Comparison of ENCODE assay signal across 20 cellular contexts in the genomic region with DNA sequence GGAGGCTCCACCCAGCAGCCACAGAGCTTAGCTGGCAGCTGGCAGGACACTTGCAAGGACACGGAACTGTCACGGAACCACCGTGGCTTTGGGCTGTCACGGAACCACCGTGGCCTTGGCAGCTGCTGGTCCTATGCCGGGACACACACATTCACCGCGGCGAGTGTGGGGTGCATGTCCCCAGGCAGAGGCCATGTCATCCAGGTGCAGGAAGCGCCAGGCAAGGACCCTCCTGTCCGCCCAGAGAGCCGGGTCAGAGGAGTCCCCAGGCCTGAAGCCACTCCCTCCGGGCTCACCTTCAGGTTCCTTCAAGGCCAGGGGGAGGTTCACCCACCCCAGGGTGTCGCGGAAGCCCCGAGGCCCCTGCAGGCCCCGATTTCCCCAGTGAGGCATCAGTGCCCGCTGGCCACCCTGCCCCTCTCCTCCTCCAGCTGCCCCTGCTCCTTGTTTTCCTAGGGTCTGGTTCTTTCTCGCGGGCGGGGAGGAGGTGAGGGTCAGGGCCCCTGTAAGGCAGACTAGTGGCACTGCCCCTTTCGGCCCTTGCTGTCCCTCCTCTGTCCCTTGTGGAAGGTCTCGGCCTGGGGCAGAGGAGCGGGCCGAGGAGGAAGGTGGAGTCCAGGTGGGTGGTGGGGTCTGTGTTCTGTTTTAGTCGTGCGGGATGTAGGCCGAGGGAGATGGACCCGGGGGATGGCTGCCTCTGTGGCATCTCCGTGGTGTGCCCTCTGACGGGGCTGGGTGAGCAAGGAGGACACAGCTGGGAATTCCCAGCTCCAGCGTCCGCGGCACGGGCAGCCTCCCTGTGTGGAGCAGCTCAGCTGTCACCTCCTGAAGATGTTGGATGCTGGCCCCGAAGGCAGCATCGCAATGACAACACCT.
"Had no signal": no experiment of that assay in that cellular context is flagged by ENCODE, and none has a peak within 500 bp of the region (broad histone marks: within the 10 kb centered on the region; RNA-seq: fewer than 3 reads in every experiment).

No MANE protein-coding gene starts in this region.

- H3K4me1 ChIP-seq: pancreas had no signal

- DNase-seq: activated CD4-positive, alpha-beta T cell treated with anti-CD3 and anti-CD28 coated beads, Interleukin-2, amount 50 U/mL, for 4 hours; activated CD4-positive, CD25-positive, alpha-beta regulatory T cell treated with anti-CD3 and anti-CD28 coated beads, Interleukin-2, amount 50 U/mL, for 72 hours; activated T-cell treated with anti-CD3 and anti-CD28 coated beads for 4 hours; amygdala; body of pancreas; immature natural killer cell; kidney glomerular epithelial cell; left ventricle myocardium superior; SK-N-SH; stimulated activated CD4-positive, alpha-beta T cell treated with anti-CD3 and anti-CD28 coated beads, Interleukin-4, amount 100 ng/mL, for 24 hours; stimulated activated naive CD4-positive, alpha-beta T cell; substantia nigra; T-cell; T-helper 9 cell had no signal

- H3K27ac Mint-ChIP-seq: activated naive CD4-positive, alpha-beta T cell treated with anti-CD3 and anti-CD28 coated beads, Interleukin-2, amount 50 U/mL, for 24 hours; immature natural killer cell; T-cell had no signal

- H3K4me3 ChIP-seq: body of pancreas, pancreas, smooth muscle cell, tibial nerve, vagina had no signal

- H3K9me3 Mint-ChIP-seq: activated naive CD4-positive, alpha-beta T cell treated with anti-CD3 and anti-CD28 coated beads, Interleukin-2, amount 50 U/mL, for 24 hours; immature natural killer cell; T-cell had no signal

- H3K27ac ChIP-seq: body of pancreas, pancreas, vagina had no signal

- H3K27me3 ChIP-seq: body of pancreas, pancreas, tibial nerve, vagina had no signal

- H3K4me3 Mint-ChIP-seq: activated naive CD4-positive, alpha-beta T cell treated with anti-CD3 and anti-CD28 coated beads, Interleukin-2, amount 50 U/mL, for 24 hours; immature natural killer cell; T-cell had no signal

- H3K27me3 Mint-ChIP-seq: activated naive CD4-positive, alpha-beta T cell treated with anti-CD3 and anti-CD28 coated beads, Interleukin-2, amount 50 U/mL, for 24 hours; T-cell had no signal

- H3K36me3 ChIP-seq: pancreas had no signal

- H3K9me3 ChIP-seq: body of pancreas, pancreas, SK-N-SH, tibial nerve, vagina had no signal

- H3K36me3 Mint-ChIP-seq: activated naive CD4-positive, alpha-beta T cell treated with anti-CD3 and anti-CD28 coated beads, Interleukin-2, amount 50 U/mL, for 24 hours had no signal

- ATAC-seq: body of pancreas, left ventricle myocardium superior, pancreas, sciatic nerve, T-cell had no signal
